ENCODE assay signal across 9 cellular contexts in genomic region chr21:16211339-16212303, GRCh38.
DNase-seq lines count a peak whose midpoint lies in the region; ATAC-seq and TF ChIP-seq lines count a peak whose summit lies in the region.
"Had no signal": no experiment of that assay in that cellular context is flagged by ENCODE, and none has a peak within 500 bp of the region (broad histone marks: within the 10 kb centered on the region; RNA-seq: fewer than 3 reads in every experiment).

No MANE protein-coding gene starts in this region.

- no peaks in the 10 kb centered on the region for H3K27me3 ChIP-seq in suprapubic skin

- no peaks in the 10 kb centered on the region for H3K9me3 ChIP-seq in suprapubic skin

- H3K4me3 ChIP-seq in LNCaP clone FGC (ENCODE audit: low read depth, low read length) = peak overlapping the region; percentile 4
- no peak overlapping the region for H3K4me3 ChIP-seq in epithelial cell of esophagus (ENCODE audit: low read length)
- no peak overlapping the region for H3K4me3 ChIP-seq in suprapubic skin

- WGBS in suprapubic skin = 40% methylated on average over 7 of the region's 7 CpGs

- intact Hi-C loops in posterior cingulate gyrus (cut with DNase I) = loop anchor here (5.0 kb wide), 1 partner anchor 41 kb away; no protein-coding TSS in a partner anchor

- H3K27ac ChIP-seq in suprapubic skin = peak overlapping the region; percentile 26

- TF ChIP-seq EP300 in suprapubic skin (IDR thresholded peaks at IDR 0.05) = no peak

- H3K36me3 ChIP-seq in suprapubic skin = no peaks in the 10 kb centered on the region

- DNase-seq in LNCaP clone FGC (ENCODE audit: low read depth) (peak; percentile 60), epithelial cell of esophagus (ENCODE audit: low read depth) (peak; percentile 48), medulla oblongata (ENCODE audit: extremely low spot score) (peak; percentile 60), suprapubic skin (ENCODE audit: low spot score in 2 of 2) (no peak), NCI-H510A (lab: John Stamatoyannopoulos, UW) (no peak), posterior cingulate gyrus (no peak)
- DNase-seq: NCI-H1092 treated with DMSO at 0.1 percent for 48 hours had no signal

- TF ChIP-seq CTCF in LNCaP clone FGC (IDR thresholded peaks at IDR 0.05; ENCODE audit: control insufficient read depth, extremely low read depth, insufficient read depth) (no peak), epithelial cell of esophagus (IDR thresholded peaks at IDR 0.05; ENCODE audit: insufficient read depth, low read depth, low read length, missing control alignments) (no peak), suprapubic skin (IDR thresholded peaks at IDR 0.05) (no peak)

- TF ChIP-seq POLR2A in suprapubic skin (IDR thresholded peaks at IDR 0.05) = no peak

- H3K4me1 ChIP-seq in suprapubic skin = peaks cover 18% of the 10 kb centered on the region

- no peak for ATAC-seq in activated CD4-positive, CD25-positive, alpha-beta regulatory T cell treated with anti-CD3 and anti-CD28 coated beads, Interleukin-2, amount 50 U/mL, for 24 hours
- ATAC-seq in GM21528 (IDR thresholded peaks at IDR 0.05; ENCODE audit: low FRiP score, unreplicated experiment) = no peak

Comparison
In these comparisons a context has a peak if more than half of its experiments do, and no peak if none do; other contexts are left out.
1. DNase-seq: peak in LNCaP clone FGC (single experiment), epithelial cell of esophagus (single experiment) and medulla oblongata (single experiment); none in suprapubic skin (0 of 2), NCI-H510A (single experiment) and posterior cingulate gyrus (0 of 10).